ENCODE assay signal across 19 cellular contexts in the genomic region with DNA sequence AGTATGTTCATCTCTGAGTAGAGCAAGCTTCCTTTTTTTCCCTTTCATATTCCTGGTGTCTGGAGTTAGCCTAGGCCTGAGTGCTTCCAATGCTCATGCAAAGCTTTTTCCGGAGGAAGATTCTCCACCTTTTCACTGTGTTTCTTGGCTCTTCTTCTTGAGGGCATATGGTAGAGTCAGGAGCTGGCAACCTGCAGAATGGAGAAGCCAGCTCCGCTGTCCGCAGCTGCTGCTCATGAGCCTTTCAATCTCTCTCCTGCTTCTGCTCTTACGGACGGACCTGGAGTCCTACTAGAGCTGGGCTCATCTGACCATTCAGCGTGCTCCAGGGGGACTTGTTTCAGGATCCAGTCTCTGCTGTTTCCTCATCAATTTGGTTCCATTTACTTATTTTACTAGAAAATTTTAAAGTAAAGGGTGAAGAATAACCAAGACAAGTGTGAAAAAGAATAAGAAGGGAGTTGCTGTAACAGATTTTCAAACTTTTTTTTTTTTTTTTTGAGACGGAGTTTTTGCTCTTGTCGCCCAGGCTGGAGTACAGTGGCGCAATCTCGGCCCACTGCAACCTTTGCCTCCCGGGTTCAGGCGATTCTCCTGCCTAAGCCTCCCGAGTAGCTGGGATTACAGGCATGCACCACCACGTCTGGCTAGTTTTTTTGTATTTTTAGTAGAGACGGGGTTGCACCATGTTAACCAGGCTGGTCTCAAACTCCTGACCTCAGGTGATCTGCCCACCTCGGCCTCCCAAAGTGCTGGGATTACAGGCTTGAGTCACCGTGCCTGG. TPM values are rescaled to one million over a fixed set of nuclear protein-coding genes. Genes with fewer than 3 reads are reported as not detected.
DNase-seq lines count a peak whose midpoint lies in the region; ATAC-seq and TF ChIP-seq lines count a peak whose summit lies in the region.
"Had no signal": no experiment of that assay in that cellular context is flagged by ENCODE, and none has a peak within 500 bp of the region (broad histone marks: within the 10 kb centered on the region; RNA-seq: fewer than 3 reads in every experiment).

No MANE protein-coding gene starts in this region.

- no peaks in the 10 kb centered on the region for H3K27me3 Mint-ChIP-seq in stimulated activated naive CD8-positive, alpha-beta T cell treated with anti-CD3 and anti-CD28 coated beads, Interleukin-15, Interleukin-2, amounts not matched to agents 100 ng/mL and 50 ng/mL, for 24 hours
- no peaks in the 10 kb centered on the region for H3K27me3 Mint-ChIP-seq in central memory CD8-positive, alpha-beta T cell

- no peak for TF ChIP-seq RAD21 in liver (IDR thresholded peaks at IDR 0.05)

- WGBS in liver = 77% methylated on average over 17 of the region's 17 CpGs

- no peak overlapping the region for H3K4me3 ChIP-seq in liver (ENCODE audit: low read depth in 1 of 3, low read length in 3 of 3)
- H3K4me3 ChIP-seq: BLaER1, MG63 had no signal

- H3K36me3 ChIP-seq in liver (ENCODE audit: control insufficient read depth in 4 of 4, insufficient read depth in 3 of 4, low read depth in 1 of 4, low read length in 3 of 4) = peaks cover 0 to 2% (median 0%) of the 10 kb centered on the region in 4 donors

- H3K27me3 ChIP-seq in liver (ENCODE audit: control insufficient read depth in 4 of 4, insufficient read depth in 4 of 4, low read length in 3 of 4) = no peaks in the 10 kb centered on the region
- H3K27me3 ChIP-seq: BLaER1, MG63 had no signal

- H3K9ac ChIP-seq in liver (ENCODE audit: low read depth in 1 of 2, low read length in 2 of 2) = no peak overlapping the region
- H3K9ac ChIP-seq: BLaER1 had no signal

- no peak overlapping the region for H3K27ac ChIP-seq in liver (ENCODE audit: low read depth in 1 of 2, low read length in 2 of 2)
- H3K27ac ChIP-seq: BLaER1 had no signal

- no peak for DNase-seq in stimulated activated naive CD8-positive, alpha-beta T cell treated with anti-CD3 and anti-CD28 coated beads, Interleukin-15, Interleukin-2, amounts not matched to agents 100 U/mL and 50 U/mL, for 24 hours
- no peak for DNase-seq in central memory CD8-positive, alpha-beta T cell (ENCODE audit: low spot score in 2 of 2)
- no peak for DNase-seq in activated gamma-delta T cell treated with Interleukin-2 at 50 U/mL for 16 hours
- DNase-seq: DMS153; H7; IMR-90; Karpas-422; MG63; NCI-H1105; NCI-H187; NCI-H345; NCI-H69; NK-92 treated with Interleukin-12 subunit alpha and Interleukin-12 subunit beta, amount 100 ng/mL, for 24 hours; SHP77 had no signal

- peaks cover 42% of the 10 kb centered on the region for H3K4me1 Mint-ChIP-seq in stimulated activated naive CD8-positive, alpha-beta T cell treated with anti-CD3 and anti-CD28 coated beads, Interleukin-15, Interleukin-2, amounts not matched to agents 100 ng/mL and 50 ng/mL, for 24 hours (ENCODE audit: low read depth)
- peaks cover 67% of the 10 kb centered on the region for H3K4me1 Mint-ChIP-seq in central memory CD8-positive, alpha-beta T cell

- peak overlapping the region; percentile 36 for H3K27ac Mint-ChIP-seq in stimulated activated naive CD8-positive, alpha-beta T cell treated with anti-CD3 and anti-CD28 coated beads, Interleukin-15, Interleukin-2, amounts not matched to agents 100 ng/mL and 50 ng/mL, for 24 hours
- peak overlapping the region; percentile 55 for H3K27ac Mint-ChIP-seq in central memory CD8-positive, alpha-beta T cell (ENCODE audit: low read depth)

- H3K9me3 ChIP-seq in liver (ENCODE audit: control insufficient read depth in 4 of 4, low read length in 3 of 4) = no peaks in the 10 kb centered on the region
- H3K9me3 ChIP-seq: BLaER1, MG63 had no signal

- peaks cover 37% of the 10 kb centered on the region for H3K36me3 Mint-ChIP-seq in stimulated activated naive CD8-positive, alpha-beta T cell treated with anti-CD3 and anti-CD28 coated beads, Interleukin-15, Interleukin-2, amounts not matched to agents 100 ng/mL and 50 ng/mL, for 24 hours (ENCODE audit: low read depth)
- H3K36me3 Mint-ChIP-seq in central memory CD8-positive, alpha-beta T cell (ENCODE audit: insufficient read depth) = peaks cover 12% of the 10 kb centered on the region

- H3K4me3 Mint-ChIP-seq in stimulated activated naive CD8-positive, alpha-beta T cell treated with anti-CD3 and anti-CD28 coated beads, Interleukin-15, Interleukin-2, amounts not matched to agents 100 ng/mL and 50 ng/mL, for 24 hours = no peak overlapping the region
- H3K4me3 Mint-ChIP-seq in central memory CD8-positive, alpha-beta T cell = no peak overlapping the region

- peaks cover 7 to 46% (median 32%) of the 10 kb centered on the region in 4 donors for H3K4me1 ChIP-seq in liver (ENCODE audit: control insufficient read depth in 4 of 4, insufficient read depth in 4 of 4, low read length in 3 of 4)

- no peaks in the 10 kb centered on the region for H3K9me3 Mint-ChIP-seq in stimulated activated naive CD8-positive, alpha-beta T cell treated with anti-CD3 and anti-CD28 coated beads, Interleukin-15, Interleukin-2, amounts not matched to agents 100 ng/mL and 50 ng/mL, for 24 hours
- no peaks in the 10 kb centered on the region for H3K9me3 Mint-ChIP-seq in central memory CD8-positive, alpha-beta T cell

- no peak for TF ChIP-seq CTCF in liver (IDR thresholded peaks at IDR 0.05; ENCODE audit: low read depth, low read length, missing input control)

- ATAC-seq in stimulated activated naive CD8-positive, alpha-beta T cell treated with anti-CD3 and anti-CD28 coated beads, Interleukin-15, Interleukin-2, amounts not matched to agents 100 U/mL and 50 U/mL, for 24 hours = no peak
- ATAC-seq in central memory CD8-positive, alpha-beta T cell (replicated peaks; ENCODE audit: extremely low read depth, poor library complexity, severe bottlenecking) = no peak
- ATAC-seq in GM21367 (IDR thresholded peaks at IDR 0.05; ENCODE audit: unreplicated experiment) (no peak), HG03196 (IDR thresholded peaks at IDR 0.05; ENCODE audit: unreplicated experiment) (no peak)

TF ChIP-seq in liver, 16 proteins besides CTCF, POLR2A, EP300 and RAD21:
- TF ChIP-seq HNF4G (IDR thresholded peaks at IDR 0.05) (no peak), HNF4A (conservative IDR thresholded peaks at IDR 0.05) (peak; percentile 47 to 52), YY1 (IDR thresholded peaks at IDR 0.05) (no peak), SP1 (IDR thresholded peaks at IDR 0.05) (no peak)
- TF ChIP-seq, protein P1, sequence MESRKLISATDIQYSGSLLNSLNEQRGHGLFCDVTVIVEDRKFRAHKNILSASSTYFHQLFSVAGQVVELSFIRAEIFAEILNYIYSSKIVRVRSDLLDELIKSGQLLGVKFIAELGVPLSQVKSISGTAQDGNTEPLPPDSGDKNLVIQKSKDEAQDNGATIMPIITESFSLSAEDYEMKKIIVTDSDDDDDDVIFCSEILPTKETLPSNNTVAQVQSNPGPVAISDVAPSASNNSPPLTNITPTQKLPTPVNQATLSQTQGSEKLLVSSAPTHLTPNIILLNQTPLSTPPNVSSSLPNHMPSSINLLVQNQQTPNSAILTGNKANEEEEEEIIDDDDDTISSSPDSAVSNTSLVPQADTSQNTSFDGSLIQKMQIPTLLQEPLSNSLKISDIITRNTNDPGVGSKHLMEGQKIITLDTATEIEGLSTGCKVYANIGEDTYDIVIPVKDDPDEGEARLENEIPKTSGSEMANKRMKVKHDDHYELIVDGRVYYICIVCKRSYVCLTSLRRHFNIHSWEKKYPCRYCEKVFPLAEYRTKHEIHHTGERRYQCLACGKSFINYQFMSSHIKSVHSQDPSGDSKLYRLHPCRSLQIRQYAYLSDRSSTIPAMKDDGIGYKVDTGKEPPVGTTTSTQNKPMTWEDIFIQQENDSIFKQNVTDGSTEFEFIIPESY (IDR thresholded peaks at IDR 0.05) = no peak

RNA-seq across cellular contexts. Expression of a gene that starts 20.5 kb away (rescaled TPM):
- total RNA-seq in liver = 100 to 1,000 TPM in 1 of 2 donors, 10 to 100 TPM in 1; 51.7 to 117 TPM
- 10 to 100 TPM; 28.8 to 42.6 TPM for polyA plus RNA-seq in liver

RNA-seq across cellular contexts. Expression of a gene that starts 36.8 kb away (rescaled TPM):
- total RNA-seq in liver = 1 to 10 TPM; 1.1 to 1.2 TPM
- 1 to 10 TPM in 1 of 2 donors, under 1 TPM in 1; 0.86 to 1.0 TPM for polyA plus RNA-seq in liver

RNA-seq across cellular contexts. Expression of a gene that starts 56.2 kb away (rescaled TPM):
- 10 to 100 TPM; 28.8 to 95.7 TPM for total RNA-seq in liver
- polyA plus RNA-seq in liver = 10 to 100 TPM; 60.1 to 87.8 TPM
